13 cellular contexts compared by ENCODE assay signal in genomic region chr2:40421643-40422297, GRCh38.
"Had no signal": no experiment of that assay in that cellular context is flagged by ENCODE, and none has a peak within 500 bp of the region (broad histone marks: within the 10 kb centered on the region; RNA-seq: fewer than 3 reads in every experiment).

No MANE protein-coding gene starts in this region.

- DNase-seq: activated naive CD4-positive, alpha-beta T cell treated with anti-CD3 and anti-CD28 coated beads, Interleukin-2, amount 50 U/mL, for 16 hours; adrenal gland; esophagus squamous epithelium; hippocampal formation; mammary epithelial cell; stimulated activated CD4-positive, alpha-beta T cell treated with anti-CD3 and anti-CD28 coated beads, Interleukin-15, amount 100 ng/mL, for 24 hours; stimulated activated CD4-positive, alpha-beta T cell treated with anti-CD3 and anti-CD28 coated beads, Interleukin-4, amount 100 ng/mL, for 24 hours had no signal

- H3K36me3 ChIP-seq: adrenal gland, esophagus squamous epithelium, thoracic aorta had no signal

- H3K27ac Mint-ChIP-seq: activated T-helper 2 cell treated with anti-CD3 and anti-CD28 coated beads, Interferon-gamma antibody, Interleukin-2, Interleukin-4, amounts not matched to agents 10 μg/mL and 5 μg/mL and 100 μg/mL, durations not matched to agents 14 hours and 24 hours and 36 hours; stimulated activated naive CD8-positive, alpha-beta T cell treated with anti-CD3 and anti-CD28 coated beads, Interleukin-15, Interleukin-2, amounts not matched to agents 100 ng/mL and 50 ng/mL, for 24 hours; T-helper 2 cell treated with Interferon-gamma antibody and Interleukin-4, amounts not matched to agents 5 μg/mL and 100 μg/mL, for 36 hours had no signal

- H3K4me3 Mint-ChIP-seq: stimulated activated naive CD8-positive, alpha-beta T cell treated with anti-CD3 and anti-CD28 coated beads, Interleukin-15, Interleukin-2, amounts not matched to agents 100 ng/mL and 50 ng/mL, for 24 hours; T-helper 2 cell treated with Interferon-gamma antibody and Interleukin-4, amounts not matched to agents 5 μg/mL and 100 μg/mL, for 36 hours had no signal

- H3K27ac ChIP-seq: adrenal gland had no signal

- H3K9me3 Mint-ChIP-seq: activated T-helper 2 cell treated with anti-CD3 and anti-CD28 coated beads, Interferon-gamma antibody, Interleukin-2, Interleukin-4, amounts not matched to agents 10 μg/mL and 5 μg/mL and 100 μg/mL, durations not matched to agents 14 hours and 24 hours and 36 hours; stimulated activated naive CD8-positive, alpha-beta T cell treated with anti-CD3 and anti-CD28 coated beads, Interleukin-15, Interleukin-2, amounts not matched to agents 100 ng/mL and 50 ng/mL, for 24 hours; T-helper 2 cell treated with Interferon-gamma antibody and Interleukin-4, amounts not matched to agents 5 μg/mL and 100 μg/mL, for 36 hours had no signal

- H3K27me3 ChIP-seq: adrenal gland, esophagus squamous epithelium had no signal

- H3K4me3 ChIP-seq: adrenal gland, esophagus squamous epithelium, thoracic aorta had no signal

- H3K9me3 ChIP-seq: adrenal gland, esophagus squamous epithelium, thoracic aorta had no signal

- FAIRE-seq: frontal cortex, urothelium cell line had no signal
